In the genomic region with DNA sequence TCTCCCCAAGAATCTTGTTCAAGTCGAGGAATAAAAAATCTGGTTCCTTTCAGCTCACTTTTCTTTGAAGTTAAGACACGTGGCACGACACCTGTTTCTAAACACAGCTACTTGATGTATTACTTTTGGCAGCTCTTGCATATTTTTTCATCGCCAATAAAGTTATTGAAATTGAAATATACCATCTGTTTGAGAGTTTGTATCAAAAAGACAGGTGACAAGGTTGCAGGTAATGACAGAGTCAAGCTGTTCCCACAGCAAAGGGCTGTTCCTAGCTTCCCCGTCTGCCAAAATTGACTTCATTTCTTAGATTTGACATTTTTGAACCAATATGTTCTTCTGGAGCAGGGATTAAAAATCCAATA, we compare ENCODE assay signal across 2 cellular contexts.
TF ChIP-seq lines count a peak whose summit lies in the region.

No MANE protein-coding gene starts in this region.

TF ChIP-seq in A549, 52 proteins besides CTCF, POLR2A, EP300 and RAD21:
- TF ChIP-seq POLR2AphosphoS2 (conservative IDR thresholded peaks at IDR 0.05; ENCODE audit: low read length) (no peak), ZSCAN20 (CRISPR knock-in tag; IDR thresholded peaks at IDR 0.05) (no peak), JUNB (IDR thresholded peaks at IDR 0.05) (no peak), TP53 (CRISPR knock-in tag; IDR thresholded peaks at IDR 0.05) (no peak), SMC3 (IDR thresholded peaks at IDR 0.05) (no peak), SREBF2 (IDR thresholded peaks at IDR 0.05) (no peak), RNF2 (IDR thresholded peaks at IDR 0.05; ENCODE audit: borderline replicate concordance, low read depth) (no peak), RCOR1 (IDR thresholded peaks at IDR 0.05; ENCODE audit: low read depth, low read length) (no peak), MYC (IDR thresholded peaks at IDR 0.05; ENCODE audit: borderline replicate concordance, low read length) (no peak), KDM5A (IDR thresholded peaks at IDR 0.05) (no peak), NPAS2 (CRISPR knock-in tag; IDR thresholded peaks at IDR 0.05; ENCODE audit: borderline replicate concordance) (no peak), CBX2 (IDR thresholded peaks at IDR 0.05; ENCODE audit: borderline replicate concordance, low read depth) (no peak), CEBPB (IDR thresholded peaks at IDR 0.05) (no peak)
- TF ChIP-seq, protein P1, sequence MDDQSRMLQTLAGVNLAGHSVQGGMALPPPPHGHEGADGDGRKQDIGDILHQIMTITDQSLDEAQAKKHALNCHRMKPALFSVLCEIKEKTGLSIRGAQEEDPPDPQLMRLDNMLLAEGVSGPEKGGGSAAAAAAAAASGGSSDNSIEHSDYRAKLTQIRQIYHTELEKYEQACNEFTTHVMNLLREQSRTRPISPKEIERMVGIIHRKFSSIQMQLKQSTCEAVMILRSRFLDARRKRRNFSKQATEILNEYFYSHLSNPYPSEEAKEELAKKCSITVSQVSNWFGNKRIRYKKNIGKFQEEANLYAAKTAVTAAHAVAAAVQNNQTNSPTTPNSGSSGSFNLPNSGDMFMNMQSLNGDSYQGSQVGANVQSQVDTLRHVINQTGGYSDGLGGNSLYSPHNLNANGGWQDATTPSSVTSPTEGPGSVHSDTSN (IDR thresholded peaks at IDR 0.05), result no peak
- TF ChIP-seq, protein P2, sequence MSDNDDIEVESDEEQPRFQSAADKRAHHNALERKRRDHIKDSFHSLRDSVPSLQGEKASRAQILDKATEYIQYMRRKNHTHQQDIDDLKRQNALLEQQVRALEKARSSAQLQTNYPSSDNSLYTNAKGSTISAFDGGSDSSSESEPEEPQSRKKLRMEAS (IDR thresholded peaks at IDR 0.05), result no peak
TF ChIP-seq in A549: peak in this region for 0.

TF ChIP-seq in GM12878, 131 proteins besides CTCF, POLR2A, EP300 and RAD21:
- no peak for TF ChIP-seq SMC3 (IDR thresholded peaks at IDR 0.05; ENCODE audit: borderline replicate concordance, low read length)
- peak; percentile 55 for TF ChIP-seq ZBTB40 (IDR thresholded peaks at IDR 0.05; ENCODE audit: borderline replicate concordance)
TF ChIP-seq in GM12878: peak in this region for 1.
